24 cellular contexts compared by ENCODE assay signal in genomic region chr20:63153254-63154221, GRCh38.
"Had no signal": no experiment of that assay in that cellular context is flagged by ENCODE, and none has a peak within 500 bp of the region (broad histone marks: within the 10 kb centered on the region; RNA-seq: fewer than 3 reads in every experiment).

No MANE protein-coding gene starts in this region.

- H3K27ac Mint-ChIP-seq: activated CD4-positive, alpha-beta memory T cell treated with anti-CD3 and anti-CD28 coated beads, Interleukin-2, amount 10 ng/mL, durations not matched to agents 7 days and 5 days; activated CD4-positive, alpha-beta T cell treated with anti-CD3 and anti-CD28 coated beads, Interleukin-2, amount 10 ng/mL, durations not matched to agents 7 days and 5 days; activated T-cell treated with anti-CD3 and anti-CD28 coated beads, Interleukin-2, amount 50 U/mL, for 72 hours; activated T-helper 2 cell treated with anti-CD3 and anti-CD28 coated beads, Interferon-gamma antibody, Interleukin-2, Interleukin-4, amounts not matched to agents 10 μg/mL and 5 μg/mL and 100 μg/mL, durations not matched to agents 14 hours and 24 hours and 36 hours; T-cell had no signal

- H3K36me3 ChIP-seq: MG63 had no signal

- H3K9me3 Mint-ChIP-seq: activated CD4-positive, alpha-beta memory T cell treated with anti-CD3 and anti-CD28 coated beads, Interleukin-2, amount 10 ng/mL, durations not matched to agents 7 days and 5 days had no signal

- H3K4me3 ChIP-seq: MG63, SK-N-MC had no signal

- H3K36me3 Mint-ChIP-seq: T-cell had no signal

- H3K4me3 Mint-ChIP-seq: activated CD4-positive, alpha-beta memory T cell treated with anti-CD3 and anti-CD28 coated beads, Interleukin-2, amount 10 ng/mL, durations not matched to agents 7 days and 5 days; activated CD4-positive, alpha-beta T cell treated with anti-CD3 and anti-CD28 coated beads, Interleukin-2, amount 10 ng/mL, durations not matched to agents 7 days and 5 days; activated T-cell treated with anti-CD3 and anti-CD28 coated beads, Interleukin-2, amount 50 U/mL, for 72 hours; brain; central memory CD8-positive, alpha-beta T cell; T-cell had no signal

- H3K4me1 Mint-ChIP-seq: activated CD4-positive, alpha-beta memory T cell treated with anti-CD3 and anti-CD28 coated beads, Interleukin-2, amount 10 ng/mL, durations not matched to agents 7 days and 5 days; activated CD4-positive, alpha-beta T cell treated with anti-CD3 and anti-CD28 coated beads, Interleukin-2, amount 10 ng/mL, durations not matched to agents 7 days and 5 days; central memory CD8-positive, alpha-beta T cell; T-cell had no signal

- FAIRE-seq: astrocyte had no signal

- H3K27ac ChIP-seq: SK-N-MC, VCaP had no signal

- ATAC-seq: activated T-cell treated with anti-CD3 and anti-CD28 coated beads, Interleukin-2, amount 50 U/mL, for 72 hours; PC-3; T-cell had no signal

- DNase-seq: activated CD4-positive, alpha-beta memory T cell treated with anti-CD3 and anti-CD28 coated beads, Interleukin-2, amount 10 ng/mL, durations not matched to agents 7 days and 5 days; activated CD4-positive, alpha-beta T cell treated with anti-CD3 and anti-CD28 coated beads, Interleukin-2, amount 10 ng/mL, durations not matched to agents 7 days and 5 days; activated CD4-positive, CD25-positive, alpha-beta regulatory T cell; activated gamma-delta T cell treated with Interleukin-2 at 50 U/mL for 16 hours; activated naive CD4-positive, alpha-beta T cell treated with anti-CD3 and anti-CD28 coated beads, Interleukin-2, amount 50 U/mL, for 16 hours; activated T-cell treated with anti-CD3 and anti-CD28 coated beads for 4 hours; activated T-cell treated with anti-CD3 and anti-CD28 coated beads, Interleukin-2, amount 50 U/mL, for 72 hours; amniotic stem cell; MG63; MV-4-11; NCI-H1105; NCI-H146; NCI-H187 treated with DMSO at 0.1 percent for 48 hours; NCI-H2081 treated with DMSO at 0.1 percent for 48 hours; NCI-H446; NCI-H524; PC-3; T-cell had no signal
